ENCODE assay signal across 28 cellular contexts in genomic region chr7:97857544-97857943, GRCh38.
"Had no signal": no experiment of that assay in that cellular context is flagged by ENCODE, and none has a peak within 500 bp of the region (broad histone marks: within the 10 kb centered on the region; RNA-seq: fewer than 3 reads in every experiment).

No MANE protein-coding gene starts in this region.

- H3K9me3 Mint-ChIP-seq: stimulated activated effector memory CD8-positive, alpha-beta T cell treated with anti-CD3 and anti-CD28 coated beads, Interleukin-12 subunit alpha, Interleukin-12 subunit beta, amount 100 ng/mL, for 72 hours; stimulated activated memory B cell treated with anti-CD40 and anti-IgM and Interleukin-4, amounts not matched to agents 10 μg/mL and 1 μg/mL and 100 μg/mL, for 72 hours; stimulated activated naive B cell treated with anti-CD40 and anti-IgM and Interleukin-4, amounts not matched to agents 10 μg/mL and 1 μg/mL and 100 μg/mL, for 72 hours; stimulated activated naive CD8-positive, alpha-beta T cell treated with anti-CD3 and anti-CD28 coated beads, Interleukin-15, amount 100 ng/mL, for 72 hours; stimulated activated naive CD8-positive, alpha-beta T cell treated with anti-CD3 and anti-CD28 coated beads, Interleukin-15, Interleukin-2, amounts not matched to agents 100 ng/mL and 50 ng/mL, for 24 hours; type B pancreatic cell had no signal

- H3K4me1 Mint-ChIP-seq: stimulated activated effector memory CD8-positive, alpha-beta T cell treated with anti-CD3 and anti-CD28 coated beads, Interleukin-12 subunit alpha, Interleukin-12 subunit beta, amount 100 ng/mL, for 72 hours; stimulated activated memory B cell treated with anti-CD40 and anti-IgM and Interleukin-4, amounts not matched to agents 10 μg/mL and 1 μg/mL and 100 μg/mL, for 72 hours; stimulated activated naive CD8-positive, alpha-beta T cell treated with anti-CD3 and anti-CD28 coated beads, Interleukin-15, amount 100 ng/mL, for 72 hours had no signal

- H3K36me3 ChIP-seq: uterus had no signal

- H3K27ac Mint-ChIP-seq: stimulated activated effector memory CD8-positive, alpha-beta T cell treated with anti-CD3 and anti-CD28 coated beads, Interleukin-12 subunit alpha, Interleukin-12 subunit beta, amount 100 ng/mL, for 72 hours; stimulated activated memory B cell treated with anti-CD40 and anti-IgM and Interleukin-4, amounts not matched to agents 10 μg/mL and 1 μg/mL and 100 μg/mL, for 72 hours; stimulated activated naive CD8-positive, alpha-beta T cell treated with anti-CD3 and anti-CD28 coated beads, Interleukin-15, Interleukin-2, amounts not matched to agents 100 ng/mL and 50 ng/mL, for 24 hours; type B pancreatic cell had no signal

- DNase-seq: stimulated activated CD4-positive, alpha-beta T cell treated with anti-CD3 and anti-CD28 coated beads, Interleukin-2, amount 100 ng/mL, for 48 hours; stimulated activated CD4-positive, alpha-beta T cell treated with anti-CD3 and anti-CD28 coated beads, Interleukin-4, amount 100 ng/mL, for 1 hour; stimulated activated CD4-positive, alpha-beta T cell treated with anti-CD3 and anti-CD28 coated beads, Interleukin-4, amount 100 ng/mL, for 24 hours; stimulated activated CD4-positive, alpha-beta T cell treated with anti-CD3 and anti-CD28 coated beads, Interleukin-4, amount 100 ng/mL, for 4 hours; stimulated activated CD8-positive, alpha-beta memory T cell treated with anti-CD3 and anti-CD28 coated beads, Interleukin-4, amount 100 ng/mL, for 48 hours; stimulated activated naive B cell treated with anti-CD40 and anti-IgM and Interleukin-4, amounts not matched to agents 10 μg/mL and 1 μg/mL and 100 μg/mL, for 72 hours; stimulated activated naive CD4-positive, alpha-beta T cell; stimulated activated naive CD4-positive, alpha-beta T cell treated with Interleukin-2 at 50 U/mL for 16 hours; stimulated activated naive CD8-positive, alpha-beta T cell treated with anti-CD3 and anti-CD28 coated beads, Interleukin-15, amount 100 ng/mL, for 72 hours; stimulated activated naive CD8-positive, alpha-beta T cell treated with anti-CD3 and anti-CD28 coated beads, Interleukin-15, Interleukin-2, amounts not matched to agents 100 U/mL and 50 U/mL, for 24 hours; stomach; substantia nigra; testis; thyroid gland; tibial artery; transverse colon; trophoblast cell; upper lobe of left lung; upper lobe of right lung; uterus had no signal

- H3K4me3 ChIP-seq: stomach, suprapubic skin, testis, thoracic aorta, thyroid gland, tibial artery, tibial nerve, transverse colon, upper lobe of left lung, upper lobe of right lung, uterus, vagina had no signal

- H3K4me3 Mint-ChIP-seq: stimulated activated effector memory CD8-positive, alpha-beta T cell treated with anti-CD3 and anti-CD28 coated beads, Interleukin-12 subunit alpha, Interleukin-12 subunit beta, amount 100 ng/mL, for 72 hours; stimulated activated memory B cell treated with anti-CD40 and anti-IgM and Interleukin-4, amounts not matched to agents 10 μg/mL and 1 μg/mL and 100 μg/mL, for 72 hours; stimulated activated naive B cell treated with anti-CD40 and anti-IgM and Interleukin-4, amounts not matched to agents 10 μg/mL and 1 μg/mL and 100 μg/mL, for 72 hours; stimulated activated naive CD8-positive, alpha-beta T cell treated with anti-CD3 and anti-CD28 coated beads, Interleukin-15, amount 100 ng/mL, for 72 hours; stimulated activated naive CD8-positive, alpha-beta T cell treated with anti-CD3 and anti-CD28 coated beads, Interleukin-15, Interleukin-2, amounts not matched to agents 100 ng/mL and 50 ng/mL, for 24 hours; type B pancreatic cell had no signal

- H3K9me3 ChIP-seq: stomach, suprapubic skin, testis, thoracic aorta, thyroid gland, tibial artery, tibial nerve, transverse colon, upper lobe of left lung, upper lobe of right lung, uterus, vagina had no signal

- ATAC-seq: stimulated activated effector memory CD8-positive, alpha-beta T cell treated with anti-CD3 and anti-CD28 coated beads, Interleukin-12 subunit alpha, Interleukin-12 subunit beta, amount 100 ng/mL, for 72 hours; stimulated activated memory B cell treated with anti-CD40 and anti-IgM and Interleukin-4, amounts not matched to agents 10 μg/mL and 1 μg/mL and 100 μg/mL, for 72 hours; stimulated activated naive B cell treated with anti-CD40 and anti-IgM and Interleukin-4, amounts not matched to agents 10 μg/mL and 1 μg/mL and 100 μg/mL, for 72 hours; stimulated activated naive CD8-positive, alpha-beta T cell treated with anti-CD3 and anti-CD28 coated beads, Interleukin-15, amount 100 ng/mL, for 72 hours; stimulated activated naive CD8-positive, alpha-beta T cell treated with anti-CD3 and anti-CD28 coated beads, Interleukin-15, Interleukin-2, amounts not matched to agents 100 U/mL and 50 U/mL, for 24 hours; upper lobe of right lung had no signal

- H3K4me1 ChIP-seq: stomach, suprapubic skin, testis, thyroid gland, tibial artery, tibial nerve, upper lobe of left lung, upper lobe of right lung, uterus, vagina had no signal

- H3K27me3 ChIP-seq: stomach, suprapubic skin, testis, thyroid gland, tibial artery, tibial nerve, transverse colon, upper lobe of left lung, upper lobe of right lung, uterus, vagina had no signal

- H3K27ac ChIP-seq: stomach, suprapubic skin, testis, thoracic aorta, thyroid gland, tibial artery, tibial nerve, transverse colon, upper lobe of left lung, upper lobe of right lung, uterus, vagina had no signal

- H3K27me3 Mint-ChIP-seq: stimulated activated memory B cell treated with anti-CD40 and anti-IgM and Interleukin-4, amounts not matched to agents 10 μg/mL and 1 μg/mL and 100 μg/mL, for 72 hours; stimulated activated naive B cell treated with anti-CD40 and anti-IgM and Interleukin-4, amounts not matched to agents 10 μg/mL and 1 μg/mL and 100 μg/mL, for 72 hours; stimulated activated naive CD8-positive, alpha-beta T cell treated with anti-CD3 and anti-CD28 coated beads, Interleukin-15, amount 100 ng/mL, for 72 hours; stimulated activated naive CD8-positive, alpha-beta T cell treated with anti-CD3 and anti-CD28 coated beads, Interleukin-15, Interleukin-2, amounts not matched to agents 100 ng/mL and 50 ng/mL, for 24 hours; type B pancreatic cell had no signal
